Comparison of ENCODE assay signal across 9 cellular contexts in the genomic region with DNA sequence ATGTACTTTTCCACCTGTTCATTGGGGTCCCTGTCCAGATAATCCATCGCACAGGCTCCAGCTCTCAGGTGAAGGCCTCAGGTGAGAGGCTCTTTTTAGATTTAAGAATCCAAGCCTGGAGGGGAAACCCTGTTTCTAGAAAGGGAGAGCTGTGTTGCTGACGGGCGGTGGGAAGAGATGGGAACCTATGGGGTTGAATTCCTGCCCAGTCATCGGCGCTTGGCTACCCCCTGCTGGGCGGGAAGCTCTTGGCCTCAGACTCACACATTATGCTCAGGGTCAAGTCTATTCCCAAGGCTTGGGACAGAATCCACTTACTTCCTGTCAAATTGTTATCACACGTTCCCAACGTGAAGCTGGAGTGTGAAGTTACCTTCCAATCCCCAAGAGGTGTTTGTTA.
A peak's percentile ranks its signal among the peaks of the same experiment; 100 is the strongest.
DNase-seq lines count a peak whose midpoint lies in the region; ATAC-seq and TF ChIP-seq lines count a peak whose summit lies in the region.
"Had no signal": no experiment of that assay in that cellular context is flagged by ENCODE, and none has a peak within 500 bp of the region (broad histone marks: within the 10 kb centered on the region; RNA-seq: fewer than 3 reads in every experiment).

No MANE protein-coding gene starts in this region.

- WGBS in ovary, 3 donors: 50 to 59% (median 58%) methylated on average over 8 of the region's 8 CpGs

- ATAC-seq in sciatic nerve: no peak
- no peak for ATAC-seq in GM18870 (IDR thresholded peaks at IDR 0.05; ENCODE audit: unreplicated experiment)

- H3K27ac ChIP-seq in ovary (no peak overlapping the region), tibial artery (no peak overlapping the region)
- H3K27ac ChIP-seq: parathyroid adenoma had no signal

- TF ChIP-seq CTCF in GM12874 (IDR thresholded peaks at IDR 0.05; ENCODE audit: insufficient read depth, low read depth, low read length) (peak; percentile 29), epithelial cell of proximal tubule (conservative IDR thresholded peaks at IDR 0.05; ENCODE audit: low read depth, low read length) (peak; percentile 73), ovary (IDR thresholded peaks at IDR 0.05) (no peak), tibial artery (IDR thresholded peaks at IDR 0.05) (no peak)

- H3K27me3 ChIP-seq in ovary (no peaks in the 10 kb centered on the region), tibial artery (no peaks in the 10 kb centered on the region)

- TF ChIP-seq POLR2A in ovary (IDR thresholded peaks at IDR 0.05): no peak

- intact Hi-C loops in ovary (cut with DNase I): no loop called here
- intact Hi-C loops in sciatic nerve (cut with DNase I): no loop called here
- intact Hi-C loops in tibial artery (cut with DNase I; ENCODE audit: low total_unique reads): no loop called here

- no peak for TF ChIP-seq EP300 in ovary (IDR thresholded peaks at IDR 0.05)

- no peaks in the 10 kb centered on the region for H3K36me3 ChIP-seq in ovary
- H3K36me3 ChIP-seq in tibial artery: no peaks in the 10 kb centered on the region

- H3K4me3 ChIP-seq in epithelial cell of proximal tubule (ENCODE audit: low read depth, low read length): no peak overlapping the region
- H3K4me3 ChIP-seq in ovary: no peak overlapping the region
- no peak overlapping the region for H3K4me3 ChIP-seq in tibial artery

- H3K4me1 ChIP-seq in ovary (ENCODE audit: insufficient read depth) (no peaks in the 10 kb centered on the region), tibial artery (no peaks in the 10 kb centered on the region)
- H3K4me1 ChIP-seq: parathyroid adenoma had no signal

- H3K9me3 ChIP-seq in ovary (peaks cover 0 to 3% of the 10 kb centered on the region in 2 donors), tibial artery (no peaks in the 10 kb centered on the region)

- DNase-seq in NCI-H526 (lab: John Stamatoyannopoulos, UW) (peak; percentile 55 to 91), epithelial cell of proximal tubule (ENCODE audit: low read depth) (peak; percentile 19), ovary (peak in 4 of 5 donors; percentile 13 to 61 (median 22)), sciatic nerve (ENCODE audit: low spot score) (no peak), tibial artery (no peak)
- no peak for DNase-seq in activated T-cell treated with anti-CD3 and anti-CD28 coated beads, Interleukin-2, amount 50 U/mL, for 1 hour

Comparison
In these comparisons a context has a peak if more than half of its experiments do, and no peak if none do; other contexts are left out.
1. CTCF ChIP-seq: peak in GM12874 (single experiment) and epithelial cell of proximal tubule (single experiment); none in ovary (0 of 3) and tibial artery (0 of 2).
2. DNase-seq: peak in NCI-H526 (2 of 2), epithelial cell of proximal tubule (single experiment) and ovary (4 of 5); none in sciatic nerve (single experiment), tibial artery (0 of 2) and activated T-cell treated with anti-CD3 and anti-CD28 coated beads, Interleukin-2, amount 50 U/mL, for 1 hour (single experiment).